ENCODE assay signal across 8 cellular contexts in the genomic region with DNA sequence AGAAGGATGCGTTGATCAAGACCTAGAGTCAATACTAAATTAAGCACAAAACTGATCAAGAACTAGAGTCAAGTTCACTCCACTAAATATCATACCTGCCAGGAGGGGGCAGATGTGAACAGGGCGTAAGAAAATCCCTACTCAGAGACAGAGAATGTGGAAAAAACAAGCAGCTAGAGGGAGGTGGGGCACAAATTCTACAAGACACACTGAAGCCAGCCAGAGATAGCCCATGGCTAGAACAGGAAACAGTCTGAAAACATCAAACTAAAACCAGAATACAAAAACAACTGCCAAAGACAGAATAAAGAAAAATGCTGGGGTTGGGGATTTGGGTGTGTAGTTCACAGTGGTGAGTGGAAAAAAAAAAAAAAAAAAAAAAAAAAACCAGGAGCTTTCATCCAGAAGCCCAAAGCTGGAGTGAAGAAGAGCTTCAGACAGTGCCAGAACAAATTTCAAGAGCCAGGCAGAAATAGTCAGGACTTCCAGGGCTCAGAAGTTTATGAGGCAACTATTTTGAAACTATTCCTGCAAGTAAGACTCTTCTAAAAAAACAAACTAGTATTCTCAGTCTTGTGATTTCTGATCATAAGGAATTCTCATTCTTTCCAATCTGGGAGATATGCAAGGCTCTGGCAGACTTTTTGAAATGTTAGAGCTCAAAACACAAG.
DNase-seq lines count a peak whose midpoint lies in the region; ATAC-seq, FAIRE-seq and TF ChIP-seq lines count a peak whose summit lies in the region.

No MANE protein-coding gene starts in this region.

- peak; percentile 100 for TF ChIP-seq RAD21 in K562 (CRISPR knock-in tag; conservative IDR thresholded peaks at IDR 0.05 in 1 of 2, IDR thresholded peaks at IDR 0.05 in 1 of 2)

- H3K27me3 ChIP-seq in K562 (ENCODE audit: control insufficient read depth in 2 of 2, insufficient read depth in 2 of 2, low read length in 2 of 2) = no peaks in the 10 kb centered on the region

- H3K4me1 ChIP-seq in K562 (replicated peaks in 1 of 2; ENCODE audit: control insufficient read depth in 2 of 2, insufficient read depth in 2 of 2, low read length in 2 of 2) = peaks cover 0 to 22% of the 10 kb centered on the region in 2 experiments; a peak in 2 of 5 replicates

- H3K79me2 ChIP-seq in K562 (ENCODE audit: control insufficient read depth, insufficient read depth, low read length) = no peaks in the 10 kb centered on the region

- no peaks in the 10 kb centered on the region for H3K9me1 ChIP-seq in K562 (ENCODE audit: control insufficient read depth, insufficient read depth, low read length)

- FAIRE-seq in K562 (lab: Jason Lieb, UNC) = peak; percentile 94

- no peak for TF ChIP-seq POLR2A in K562 (conservative IDR thresholded peaks at IDR 0.05)

- H3K4me2 ChIP-seq in K562 (ENCODE audit: insufficient read depth, low read length) = no peak overlapping the region

- peak; percentile 89 for ATAC-seq in GM21786 (IDR thresholded peaks at IDR 0.05; ENCODE audit: unreplicated experiment)
- peak; percentile 96 for ATAC-seq in K562

- H3K36me3 ChIP-seq in K562 (ENCODE audit: control insufficient read depth, insufficient read depth, low read length) = no peaks in the 10 kb centered on the region

- in situ Hi-C loops in K562 (cut with MboI) = loop anchor here (5.0 kb wide), 2 partner anchors 115 to 190 kb away; no protein-coding TSS in a partner anchor

- H3K9ac ChIP-seq in K562 (ENCODE audit: insufficient read depth in 1 of 2, low read depth in 2 of 2, low read length in 2 of 2) = peak overlapping the region in 1 of 2 experiments; percentile 14; a peak in 1 of 4 replicates

- H3K27ac ChIP-seq in RWPE1 (no peak overlapping the region), K562 (ENCODE audit: extremely low read depth, low read depth, low read length) (peak overlapping the region; percentile 30), caudate nucleus (ENCODE audit: low read depth, low read length) (no peak overlapping the region)

- H3K9me3 ChIP-seq in K562 (replicated peaks; ENCODE audit: control insufficient read depth, insufficient read depth, low read depth, low read length) = no peaks in the 10 kb centered on the region

- CTCF ChIA-PET in RWPE1 (lab: Yijun Ruan, JAX) = interaction anchor here (0.6 to 1.6 kb wide), 15 partner anchors 17 to 885 kb away, joined by 3 to 17 read pairs (median 4); a partner anchor contains a TSS
- CTCF ChIA-PET in K562 (lab: Yijun Ruan, JAX; ENCODE audit: low intra/inter-chr PET ratio) = interaction anchor here (0.6 to 2.7 kb wide), 3 partner anchors 117 to 534 kb away, joined by 3 to 34 read pairs (median 24); a partner anchor contains a TSS

- H4K20me1 ChIP-seq in K562 (replicated peaks; ENCODE audit: control insufficient read depth, insufficient read depth, low read length) = no peaks in the 10 kb centered on the region

- peak overlapping the region; percentile 73 for H2AFZ ChIP-seq in K562 (ENCODE audit: low read depth, low read length)

- peak; percentile 63 for TF ChIP-seq EP300 in K562 (IDR thresholded peaks at IDR 0.05; ENCODE audit: low read length)

- 2% methylated on average over 2 of the region's 2 CpGs for WGBS in K562 (ENCODE audit: insufficient coverage, low coverage, missing lambda C conversion rate)

- intact Hi-C loops in K562 (cut with micrococcal nuclease) = loop anchor here (1.0 to 5.0 kb wide), 7 partner anchors 27 to 366 kb away; no protein-coding TSS in a partner anchor

- DNase-seq in GDM1 (lab: John Stamatoyannopoulos, UW) (peak; percentile 38), RWPE1 (ENCODE audit: low spot score) (peak; percentile 63), K562 (ENCODE audit: extremely low read depth in 1 of 4, low spot score in 3 of 4) (peak; percentile 77 to 96 (median 84)), kidney glomerular epithelial cell (lab: John Stamatoyannopoulos, UW) (peak; percentile 87), caudate nucleus (lab: John Stamatoyannopoulos, UW) (no peak)
- peak; percentile 19 for DNase-seq in stimulated activated CD4-positive, alpha-beta T cell treated with anti-CD3 and anti-CD28 coated beads, Interleukin-4, amount 100 ng/mL, for 1 hour

- BruUV-seq in K562 (replicated peaks; lab: Mats Ljungman, UMichigan) = no TSS peak

- TF ChIP-seq CTCF in LNCAP (IDR thresholded peaks at IDR 0.05) (peak; percentile 66), RWPE1 (conservative IDR thresholded peaks at IDR 0.05; ENCODE audit: low read depth) (peak; percentile 42), K562 (IDR thresholded peaks at IDR 0.05 in 2 of 3, conservative IDR thresholded peaks at IDR 0.05 in 1 of 3; ENCODE audit: insufficient read depth in 2 of 3, low read depth in 1 of 3, low read length in 3 of 3) (peak; percentile 95 to 98 (median 98))

- no peak overlapping the region for H3K4me3 ChIP-seq in K562

- POLR2A ChIA-PET in RWPE1 (lab: Yijun Ruan, JAX; ENCODE audit: low non-redundant PET) = interaction anchor here (0.5 kb wide), 1 partner anchor 115 kb away, joined by 3 read pairs; no protein-coding TSS in a partner anchor
- POLR2A ChIA-PET in K562 (lab: Yijun Ruan, JAX) = interaction anchor here (0.8 to 2.4 kb wide), 14 partner anchors 9 to 626 kb away, joined by 3 to 26 read pairs (median 5); a partner anchor contains a TSS

TF ChIP-seq in K562, 482 proteins besides CTCF, POLR2A, EP300 and RAD21 (continues in another document):
- TF ChIP-seq ZNF143 (CRISPR knock-in tag; IDR thresholded peaks at IDR 0.05) (no peak), SRSF3 (IDR thresholded peaks at IDR 0.05; ENCODE audit: insufficient read depth, low read length) (no peak), ZKSCAN8 (CRISPR knock-in tag; IDR thresholded peaks at IDR 0.05) (peak; percentile 79), RFX7 (CRISPR knock-in tag; IDR thresholded peaks at IDR 0.05) (no peak), C11orf30 (IDR thresholded peaks at IDR 0.05; ENCODE audit: low read depth) (peak; percentile 23; the same call in 1 of the 2 replicates), ARNT (IDR thresholded peaks at IDR 0.05) (peak in 1 of 2 experiments; percentile 98; a peak in 3 of 4 replicates), TRIM28 (IDR thresholded peaks at IDR 0.05) (peak; percentile 67), BRD4 (IDR thresholded peaks at IDR 0.05) (peak; percentile 35), PCBP2 (IDR thresholded peaks at IDR 0.05; ENCODE audit: low read depth, low read length, poor library complexity, severe bottlenecking) (no peak), SAFB2 (IDR thresholded peaks at IDR 0.05; ENCODE audit: borderline replicate concordance, low read depth, low read length, severe bottlenecking) (no peak), GATAD2A (IDR thresholded peaks at IDR 0.05) (peak; percentile 76; the same call in 1 of the 2 replicates), ETV5 (CRISPR knock-in tag; IDR thresholded peaks at IDR 0.05; ENCODE audit: low read depth) (peak; percentile 76; the same call in 1 of the 2 replicates), ATF7 (IDR thresholded peaks at IDR 0.05) (peak; percentile 72)
- TF ChIP-seq, protein P1, sequence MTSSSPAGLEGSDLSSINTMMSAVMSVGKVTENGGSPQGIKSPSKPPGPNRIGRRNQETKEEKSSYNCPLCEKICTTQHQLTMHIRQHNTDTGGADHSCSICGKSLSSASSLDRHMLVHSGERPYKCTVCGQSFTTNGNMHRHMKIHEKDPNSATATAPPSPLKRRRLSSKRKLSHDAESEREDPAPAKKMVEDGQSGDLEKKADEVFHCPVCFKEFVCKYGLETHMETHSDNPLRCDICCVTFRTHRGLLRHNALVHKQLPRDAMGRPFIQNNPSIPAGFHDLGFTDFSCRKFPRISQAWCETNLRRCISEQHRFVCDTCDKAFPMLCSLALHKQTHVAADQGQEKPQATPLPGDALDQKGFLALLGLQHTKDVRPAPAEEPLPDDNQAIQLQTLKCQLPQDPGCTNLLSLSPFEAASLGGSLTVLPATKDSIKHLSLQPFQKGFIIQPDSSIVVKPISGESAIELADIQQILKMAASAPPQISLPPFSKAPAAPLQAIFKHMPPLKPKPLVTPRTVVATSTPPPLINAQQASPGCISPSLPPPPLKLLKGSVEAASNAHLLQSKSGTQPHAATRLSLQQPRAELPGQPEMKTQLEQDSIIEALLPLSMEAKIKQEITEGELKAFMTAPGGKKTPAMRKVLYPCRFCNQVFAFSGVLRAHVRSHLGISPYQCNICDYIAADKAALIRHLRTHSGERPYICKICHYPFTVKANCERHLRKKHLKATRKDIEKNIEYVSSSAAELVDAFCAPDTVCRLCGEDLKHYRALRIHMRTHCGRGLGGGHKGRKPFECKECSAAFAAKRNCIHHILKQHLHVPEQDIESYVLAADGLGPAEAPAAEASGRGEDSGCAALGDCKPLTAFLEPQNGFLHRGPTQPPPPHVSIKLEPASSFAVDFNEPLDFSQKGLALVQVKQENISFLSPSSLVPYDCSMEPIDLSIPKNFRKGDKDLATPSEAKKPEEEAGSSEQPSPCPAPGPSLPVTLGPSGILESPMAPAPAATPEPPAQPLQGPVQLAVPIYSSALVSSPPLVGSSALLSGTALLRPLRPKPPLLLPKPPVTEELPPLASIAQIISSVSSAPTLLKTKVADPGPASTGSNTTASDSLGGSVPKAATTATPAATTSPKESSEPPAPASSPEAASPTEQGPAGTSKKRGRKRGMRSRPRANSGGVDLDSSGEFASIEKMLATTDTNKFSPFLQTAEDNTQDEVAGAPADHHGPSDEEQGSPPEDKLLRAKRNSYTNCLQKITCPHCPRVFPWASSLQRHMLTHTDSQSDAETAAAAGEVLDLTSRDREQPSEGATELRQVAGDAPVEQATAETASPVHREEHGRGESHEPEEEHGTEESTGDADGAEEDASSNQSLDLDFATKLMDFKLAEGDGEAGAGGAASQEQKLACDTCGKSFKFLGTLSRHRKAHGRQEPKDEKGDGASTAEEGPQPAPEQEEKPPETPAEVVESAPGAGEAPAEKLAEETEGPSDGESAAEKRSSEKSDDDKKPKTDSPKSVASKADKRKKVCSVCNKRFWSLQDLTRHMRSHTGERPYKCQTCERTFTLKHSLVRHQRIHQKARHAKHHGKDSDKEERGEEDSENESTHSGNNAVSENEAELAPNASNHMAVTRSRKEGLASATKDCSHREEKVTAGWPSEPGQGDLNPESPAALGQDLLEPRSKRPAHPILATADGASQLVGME (CRISPR knock-in tag; IDR thresholded peaks at IDR 0.05) = no peak
- TF ChIP-seq, protein P2, sequence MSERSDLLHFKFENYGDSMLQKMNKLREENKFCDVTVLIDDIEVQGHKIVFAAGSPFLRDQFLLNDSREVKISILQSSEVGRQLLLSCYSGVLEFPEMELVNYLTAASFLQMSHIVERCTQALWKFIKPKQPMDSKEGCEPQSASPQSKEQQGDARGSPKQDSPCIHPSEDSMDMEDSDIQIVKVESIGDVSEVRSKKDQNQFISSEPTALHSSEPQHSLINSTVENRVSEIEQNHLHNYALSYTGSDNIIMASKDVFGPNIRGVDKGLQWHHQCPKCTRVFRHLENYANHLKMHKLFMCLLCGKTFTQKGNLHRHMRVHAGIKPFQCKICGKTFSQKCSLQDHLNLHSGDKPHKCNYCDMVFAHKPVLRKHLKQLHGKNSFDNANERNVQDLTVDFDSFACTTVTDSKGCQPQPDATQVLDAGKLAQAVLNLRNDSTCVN (CRISPR knock-in tag; IDR thresholded peaks at IDR 0.05) = no peak

Comparison
In these comparisons a context has a peak if more than half of its experiments do, and no peak if none do; other contexts are left out.
1. DNase-seq: peak in GDM1 (single experiment), RWPE1 (single experiment), K562 (4 of 4), kidney glomerular epithelial cell (single experiment) and stimulated activated CD4-positive, alpha-beta T cell treated with anti-CD3 and anti-CD28 coated beads, Interleukin-4, amount 100 ng/mL, for 1 hour (single experiment); none in caudate nucleus (0 of 61).
2. CTCF ChIP-seq: peak in every context shown above with its lines; median percentile 98 in K562; 66 in LNCAP; 42 in RWPE1.